Comparison of ENCODE assay signal across 16 cellular contexts in the genomic region with DNA sequence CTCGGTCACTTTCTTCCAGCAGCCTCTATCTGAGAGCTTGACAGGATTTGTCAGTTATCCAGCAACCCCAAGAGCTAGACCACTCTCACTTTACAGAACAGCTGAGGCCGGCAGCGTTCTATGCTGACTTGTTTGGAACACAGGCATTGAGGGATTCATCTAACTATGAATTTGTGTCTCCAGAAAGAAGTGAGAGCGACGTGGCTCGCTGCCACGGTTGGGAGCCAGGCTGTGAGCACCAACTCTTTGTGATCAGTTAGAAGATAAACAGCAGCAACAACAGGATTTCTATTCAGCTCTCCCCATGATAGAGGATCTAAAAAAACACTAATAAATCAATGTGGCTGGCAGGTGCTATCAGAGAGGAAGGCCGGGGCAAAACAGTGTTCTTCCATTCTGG. TPM values are rescaled to one million over a fixed set of nuclear protein-coding genes. Genes with fewer than 3 reads are reported as not detected.
DNase-seq lines count a peak whose midpoint lies in the region; ATAC-seq and TF ChIP-seq lines count a peak whose summit lies in the region.
"Had no signal": no experiment of that assay in that cellular context is flagged by ENCODE, and none has a peak within 500 bp of the region (broad histone marks: within the 10 kb centered on the region; RNA-seq: fewer than 3 reads in every experiment).

No MANE protein-coding gene starts in this region.

- no peaks in the 10 kb centered on the region for H3K79me1 ChIP-seq in neuronal stem cell (ENCODE audit: low read depth, low read length)

- no peak overlapping the region for H2BK120ac ChIP-seq in neuronal stem cell (ENCODE audit: low read depth, low read length)

- H3K36me3 ChIP-seq in SK-N-SH (replicated peaks in 1 of 2; ENCODE audit: control insufficient read depth in 1 of 2, insufficient read depth in 2 of 2, low read length in 1 of 2) = peaks cover 0 to 73% of the 10 kb centered on the region in 2 experiments
- no peaks in the 10 kb centered on the region for H3K36me3 ChIP-seq in adrenal gland (replicated peaks in 1 of 2)
- no peaks in the 10 kb centered on the region for H3K36me3 ChIP-seq in neuronal stem cell (replicated peaks in 1 of 2; ENCODE audit: control insufficient read depth in 2 of 2, insufficient read depth in 2 of 2, low read length in 2 of 2)
- no peaks in the 10 kb centered on the region for H3K36me3 ChIP-seq in tibial artery
- H3K36me3 ChIP-seq: BLaER1 treated with 17β-estradiol and CSF1 and Interleukin-3, amounts not matched to agents 10 nM and 100 nM had no signal

- H3K23ac ChIP-seq in neuronal stem cell (ENCODE audit: low read depth, low read length, poor library complexity) = no peak overlapping the region

- H3K4ac ChIP-seq in neuronal stem cell (ENCODE audit: low read length) = no peak overlapping the region

- H3K14ac ChIP-seq in neuronal stem cell (ENCODE audit: low read length) = no peak overlapping the region

- H3K27ac ChIP-seq in SK-N-SH (ENCODE audit: low read depth in 2 of 2, low read length in 1 of 2) (peak overlapping the region in 1 of 2 experiments; percentile 87; a peak in 1 of 4 replicates), adrenal gland (peak overlapping the region; percentile 3 to 92 (median 63)), neuronal stem cell (replicated peaks; ENCODE audit: low read length) (no peak overlapping the region), tibial artery (peak overlapping the region; percentile 63 to 74)
- H3K27ac ChIP-seq: 22Rv1; BLaER1 treated with 17β-estradiol and CSF1 and Interleukin-3, amounts not matched to agents 10 nM and 100 nM had no signal

- no peak for ATAC-seq in SK-N-SH treated with all-trans-retinoic acid at 6 μM for 48 hours

- H2AK5ac ChIP-seq in neuronal stem cell (ENCODE audit: low read depth, low read length) = no peak overlapping the region

- no peak overlapping the region for H3K18ac ChIP-seq in neuronal stem cell (ENCODE audit: low read length)

- peaks cover 23% of the 10 kb centered on the region for H3F3A ChIP-seq in SK-N-SH (replicated peaks; ENCODE audit: insufficient read depth)

- no peaks in the 10 kb centered on the region for H3K9me2 ChIP-seq in SK-N-SH

- intact Hi-C loops in adrenal gland (cut with DNase I) = no loop called here
- intact Hi-C loops in tibial artery (cut with DNase I; ENCODE audit: low total_unique reads) = no loop called here

- no peaks in the 10 kb centered on the region for H3K27me3 ChIP-seq in SK-N-SH (ENCODE audit: insufficient read depth)
- no peaks in the 10 kb centered on the region for H3K27me3 ChIP-seq in adrenal gland
- H3K27me3 ChIP-seq in neuronal stem cell (ENCODE audit: control insufficient read depth in 3 of 3, insufficient read depth in 3 of 3, low read depth in 1 of 3, low read length in 3 of 3) = no peaks in the 10 kb centered on the region
- H3K27me3 ChIP-seq in tibial artery = no peaks in the 10 kb centered on the region
- H3K27me3 ChIP-seq: BLaER1 treated with 17β-estradiol and CSF1 and Interleukin-3, amounts not matched to agents 10 nM and 100 nM had no signal

- H3K79me2 ChIP-seq in SK-N-SH (ENCODE audit: insufficient read depth) = peaks cover 91% of the 10 kb centered on the region

- TF ChIP-seq CTCF in SK-N-SH (IDR thresholded peaks at IDR 0.05) = no peak
- TF ChIP-seq CTCF in adrenal gland (IDR thresholded peaks at IDR 0.05) = no peak
- no peak for TF ChIP-seq CTCF in tibial artery (IDR thresholded peaks at IDR 0.05)

- peak in 1 of 2 donors; percentile 33 for TF ChIP-seq POLR2A in adrenal gland (IDR thresholded peaks at IDR 0.05)

- no peaks in the 10 kb centered on the region for H3K9me3 ChIP-seq in SK-N-SH
- H3K9me3 ChIP-seq in adrenal gland (replicated peaks in 1 of 3) = no peaks in the 10 kb centered on the region
- H3K9me3 ChIP-seq in neuronal stem cell (replicated peaks in 1 of 2; ENCODE audit: control insufficient read depth in 2 of 2, insufficient read depth in 1 of 2, low read depth in 1 of 2, low read length in 2 of 2) = no peaks in the 10 kb centered on the region
- no peaks in the 10 kb centered on the region for H3K9me3 ChIP-seq in tibial artery
- H3K9me3 ChIP-seq: BLaER1 treated with 17β-estradiol and CSF1 and Interleukin-3, amounts not matched to agents 10 nM and 100 nM had no signal

- 61% methylated on average over 8 of the region's 8 CpGs for WGBS in SK-N-SH (ENCODE audit: low lambda C conversion rate)
- 60 to 73% (median 64%) methylated on average over 8 of the region's 8 CpGs for WGBS in adrenal gland, 4 donors
- no CpG with 5 or more reads among the region's 8 CpGs for WGBS in neuronal stem cell (ENCODE audit: extremely low coverage in 2 of 2, insufficient read length in 2 of 2, insufficient replicate concordance in 1 of 2), 2 donors

- no peak for TF ChIP-seq RAD21 in SK-N-SH (IDR thresholded peaks at IDR 0.05; ENCODE audit: low read length)

- H3K4me1 ChIP-seq in SK-N-SH (ENCODE audit: control insufficient read depth in 1 of 2, insufficient read depth in 2 of 2, low read depth in 1 of 2, low read length in 1 of 2) (peaks cover 0 to 11% of the 10 kb centered on the region in 2 experiments; a peak in 1 of 4 replicates), adrenal gland (replicated peaks in 1 of 2) (peaks cover 10 to 18% of the 10 kb centered on the region in 2 donors), neuronal stem cell (ENCODE audit: control insufficient read depth in 2 of 2, insufficient read depth in 1 of 2, low read depth in 1 of 2, low read length in 2 of 2) (no peaks in the 10 kb centered on the region), tibial artery (peaks cover 0 to 49% (median 17%) of the 10 kb centered on the region in 4 donors)
- H3K4me1 ChIP-seq: BLaER1 treated with 17β-estradiol and CSF1 and Interleukin-3, amounts not matched to agents 10 nM and 100 nM had no signal

- CTCF ChIA-PET in SK-N-SH (lab: Yijun Ruan, JAX) = no interaction called here

- no peak overlapping the region for H2BK5ac ChIP-seq in neuronal stem cell (ENCODE audit: low read length)

- no peak overlapping the region for H4K91ac ChIP-seq in neuronal stem cell (ENCODE audit: low read depth, low read length, poor library complexity)

- no peak overlapping the region for H2AFZ ChIP-seq in SK-N-SH (ENCODE audit: low read depth)
- peak overlapping the region; percentile 24 for H2AFZ ChIP-seq in neuronal stem cell (ENCODE audit: low read length)

- no peak for TF ChIP-seq EP300 in SK-N-SH (IDR thresholded peaks at IDR 0.05; ENCODE audit: borderline replicate concordance in 1 of 2, low read depth in 1 of 2, low read length in 1 of 2)

- no peak overlapping the region for H4K8ac ChIP-seq in neuronal stem cell (ENCODE audit: low read depth, low read length)

- H3K4me2 ChIP-seq in SK-N-SH (no peak overlapping the region), neuronal stem cell (ENCODE audit: insufficient read depth, low read length, poor library complexity, severe bottlenecking) (no peak overlapping the region)
- H3K4me2 ChIP-seq: BLaER1 treated with 17β-estradiol and CSF1 and Interleukin-3, amounts not matched to agents 10 nM and 100 nM had no signal

- H3K4me3 ChIP-seq in SK-N-SH (ENCODE audit: low read depth in 2 of 2, low read length in 1 of 2) (no peak overlapping the region), adrenal gland (no peak overlapping the region), neuronal stem cell (ENCODE audit: low read length in 2 of 2) (no peak overlapping the region), tibial artery (no peak overlapping the region)
- H3K4me3 ChIP-seq: BLaER1 treated with 17β-estradiol and CSF1 and Interleukin-3, amounts not matched to agents 10 nM and 100 nM had no signal

- DNase-seq in SK-N-SH = no peak
- peak; percentile 50 to 80 (median 67) for DNase-seq in adrenal gland
- DNase-seq in neuronal stem cell (ENCODE audit: low spot score) = no peak
- DNase-seq in tibial artery = no peak
- no peak for DNase-seq in superior temporal gyrus (ENCODE audit: extremely low spot score)
- DNase-seq in SKM-1 treated with dmso at 0.1 percent for 144 hours (lab: John Stamatoyannopoulos, UW; ENCODE audit: unreplicated experiment) = no peak
- DNase-seq in effector CD4-positive, alpha-beta T cell = no peak
- DNase-seq: ACHN; CD4-positive, CD25-positive, alpha-beta regulatory T cell; DMS53; GF-D8; GOT3; H9 had no signal

- H2BK12ac ChIP-seq in neuronal stem cell (ENCODE audit: low read length) = no peak overlapping the region

- H3K9ac ChIP-seq in SK-N-SH (no peak overlapping the region), neuronal stem cell (ENCODE audit: low read depth, low read length, poor library complexity) (no peak overlapping the region)
- H3K9ac ChIP-seq: BLaER1 treated with 17β-estradiol and CSF1 and Interleukin-3, amounts not matched to agents 10 nM and 100 nM had no signal

- H2BK15ac ChIP-seq in neuronal stem cell (ENCODE audit: low read length) = no peak overlapping the region

- POLR2A ChIA-PET in SK-N-SH (lab: Yijun Ruan, JAX) = no interaction called here

- peaks cover 10% of the 10 kb centered on the region for H4K20me1 ChIP-seq in SK-N-SH (ENCODE audit: insufficient read depth)
- H4K20me1 ChIP-seq: BLaER1 treated with 17β-estradiol and CSF1 and Interleukin-3, amounts not matched to agents 10 nM and 100 nM had no signal

TF ChIP-seq in SK-N-SH, 30 proteins besides CTCF, POLR2A, EP300 and RAD21 (continues in another document):
- 0 out of 2 replicates have a peak, but pooled peaks have one; percentile 10 for TF ChIP-seq NFIC (IDR thresholded peaks at IDR 0.05; ENCODE audit: borderline replicate concordance)

TF ChIP-seq in SK-N-SH treated with all-trans-retinoic acid at 6 μM for 48 hours, 23 proteins besides CTCF, POLR2A, EP300 and RAD21:
- TF ChIP-seq, protein P1, sequence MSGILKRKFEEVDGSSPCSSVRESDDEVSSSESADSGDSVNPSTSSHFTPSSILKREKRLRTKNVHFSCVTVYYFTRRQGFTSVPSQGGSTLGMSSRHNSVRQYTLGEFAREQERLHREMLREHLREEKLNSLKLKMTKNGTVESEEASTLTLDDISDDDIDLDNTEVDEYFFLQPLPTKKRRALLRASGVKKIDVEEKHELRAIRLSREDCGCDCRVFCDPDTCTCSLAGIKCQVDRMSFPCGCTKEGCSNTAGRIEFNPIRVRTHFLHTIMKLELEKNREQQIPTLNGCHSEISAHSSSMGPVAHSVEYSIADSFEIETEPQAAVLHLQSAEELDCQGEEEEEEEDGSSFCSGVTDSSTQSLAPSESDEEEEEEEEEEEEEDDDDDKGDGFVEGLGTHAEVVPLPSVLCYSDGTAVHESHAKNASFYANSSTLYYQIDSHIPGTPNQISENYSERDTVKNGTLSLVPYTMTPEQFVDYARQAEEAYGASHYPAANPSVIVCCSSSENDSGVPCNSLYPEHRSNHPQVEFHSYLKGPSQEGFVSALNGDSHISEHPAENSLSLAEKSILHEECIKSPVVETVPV (CRISPR knock-in tag; IDR thresholded peaks at IDR 0.05) = no peak

RNA-seq across cellular contexts. Expression of a gene that starts 58.6 kb away (rescaled TPM):
- polyA plus RNA-seq in SK-N-SH (2012; rRNA removed) = 35.8 and 49.7 TPM in 2 replicates
- polyA plus RNA-seq in SK-N-SH (2012; cell fraction: cytosol; rRNA removed) = 34.1 and 48.3 TPM in 2 replicates
- 28.9 and 53.2 TPM in 2 replicates for polyA plus RNA-seq in SK-N-SH (2012; cell fraction: nucleus; rRNA removed)
- total RNA-seq in adrenal gland = 10 to 100 TPM in 4 of 8 donors, 1 to 10 TPM in 4; 3.8 to 26.1 (median 10.0) TPM
- polyA plus RNA-seq in adrenal gland = 1 to 10 TPM; 1.8 to 7.3 (median 2.6) TPM
- 0.07 TPM for polyA plus RNA-seq in neuronal stem cell (2013, experiment 1 of 2)
- 0.04 TPM for polyA plus RNA-seq in neuronal stem cell (2013, experiment 2 of 2)
- total RNA-seq: H9 had no signal
- polyA plus RNA-seq: CD4-positive, CD25-positive, alpha-beta regulatory T cell had no signal

Comparison
In these comparisons a context has a peak if more than half of its experiments do, and no peak if none do; other contexts are left out.
1. DNase-seq: peak in adrenal gland (7 of 7); none in SK-N-SH (single experiment), neuronal stem cell (single experiment), tibial artery (0 of 2), superior temporal gyrus (single experiment), SKM-1 treated with dmso at 0.1 percent for 144 hours (single experiment) and effector CD4-positive, alpha-beta T cell (single experiment).